In the genomic region with DNA sequence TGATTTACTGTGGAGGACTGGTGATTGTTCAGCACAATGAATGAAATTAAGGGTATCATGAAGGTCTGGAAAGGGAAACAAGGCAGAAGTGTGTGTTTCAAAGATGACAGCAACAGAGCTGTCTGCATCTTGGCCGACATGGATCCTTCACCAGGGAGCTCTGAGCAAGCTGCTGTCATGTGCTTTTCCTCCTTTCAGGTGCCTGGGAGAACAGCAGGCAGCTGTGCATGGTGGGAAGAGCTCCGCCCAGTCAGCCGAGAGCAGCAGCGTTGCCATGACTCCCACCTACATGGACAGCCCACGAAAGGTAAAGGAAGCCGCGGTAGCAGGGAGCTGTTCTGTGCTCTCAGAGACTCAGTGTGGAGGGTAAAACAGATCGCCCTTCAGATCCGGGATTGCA, we compare ENCODE assay signal across 9 cellular contexts.
A peak's percentile ranks its signal among the peaks of the same experiment; 100 is the strongest.
DNase-seq lines count a peak whose midpoint lies in the region; ATAC-seq and TF ChIP-seq lines count a peak whose summit lies in the region.
"Had no signal": no experiment of that assay in that cellular context is flagged by ENCODE, and none has a peak within 500 bp of the region (broad histone marks: within the 10 kb centered on the region; RNA-seq: fewer than 3 reads in every experiment).

No MANE protein-coding gene starts in this region.

- DNase-seq in DMS153 treated with DMSO at 0.1 percent for 48 hours (lab: John Stamatoyannopoulos, UW; ENCODE audit: unreplicated experiment) (peak; percentile 75), NCI-H1930 (lab: John Stamatoyannopoulos, UW) (peak; percentile 57 to 71), islet precursor cell (peak; percentile 96)
- no peak for DNase-seq in activated CD4-positive, CD25-positive, alpha-beta regulatory T cell (lab: John Stamatoyannopoulos, UW)
- DNase-seq: stimulated activated CD4-positive, alpha-beta T cell treated with anti-CD3 and anti-CD28 coated beads, Interleukin-2, amount 100 ng/mL, for 24 hours had no signal

- ATAC-seq in GM21381 (IDR thresholded peaks at IDR 0.05; ENCODE audit: unreplicated experiment) (no peak), HG02763 (IDR thresholded peaks at IDR 0.05; ENCODE audit: unreplicated experiment) (no peak), GM21423 (IDR thresholded peaks at IDR 0.05; ENCODE audit: unreplicated experiment) (no peak)

- H3K27ac ChIP-seq in VCaP: peak overlapping the region; percentile 51

- no peak for TF ChIP-seq CTCF in VCaP (conservative IDR thresholded peaks at IDR 0.05)

Comparison
In these comparisons a context has a peak if more than half of its experiments do, and no peak if none do; other contexts are left out.
1. DNase-seq: peak in DMS153 treated with DMSO at 0.1 percent for 48 hours (single experiment), NCI-H1930 (2 of 2) and islet precursor cell (single experiment); none in activated CD4-positive, CD25-positive, alpha-beta regulatory T cell (0 of 4).